27 cellular contexts compared by ENCODE assay signal in genomic region chr14:35553808-35554207, GRCh38. TPM values are rescaled to one million over a fixed set of nuclear protein-coding genes. Genes with fewer than 3 reads are reported as not detected.
DNase-seq lines count a peak whose midpoint lies in the region; ATAC-seq, FAIRE-seq and TF ChIP-seq lines count a peak whose summit lies in the region.
"Had no signal": no experiment of that assay in that cellular context is flagged by ENCODE, and none has a peak within 500 bp of the region (broad histone marks: within the 10 kb centered on the region; RNA-seq: fewer than 3 reads in every experiment).

No MANE protein-coding gene starts in this region.

- no peaks in the 10 kb centered on the region for H3K9me3 Mint-ChIP-seq in astrocyte (ENCODE audit: unreplicated experiment)
- H3K9me3 Mint-ChIP-seq: activated naive CD8-positive, alpha-beta T cell treated with anti-CD3 and anti-CD28 coated beads, Interleukin-2, amount 50 U/mL, for 24 hours; neural crest cell; stimulated activated naive B cell treated with anti-CD40 and anti-IgM and Interleukin-4, amounts not matched to agents 10 μg/mL and 1 μg/mL and 100 μg/mL, for 72 hours had no signal

- no peak overlapping the region for H3K4me3 ChIP-seq in AG10803 (ENCODE audit: low read length)
- no peak overlapping the region for H3K4me3 ChIP-seq in astrocyte (ENCODE audit: insufficient read depth, low read depth, low read length)
- no peak overlapping the region for H3K4me3 ChIP-seq in left lung
- no peak overlapping the region for H3K4me3 ChIP-seq in colonic mucosa
- H3K4me3 ChIP-seq: left ventricle myocardium inferior, PC-9, prostate gland had no signal

- peak overlapping the region; percentile 56 for H3K4me2 ChIP-seq in astrocyte (ENCODE audit: low read length)
- H3K4me2 ChIP-seq: PC-9 had no signal

- no peak overlapping the region for H3K4me3 Mint-ChIP-seq in astrocyte (ENCODE audit: unreplicated experiment)
- H3K4me3 Mint-ChIP-seq: activated naive CD8-positive, alpha-beta T cell treated with anti-CD3 and anti-CD28 coated beads, Interleukin-2, amount 50 U/mL, for 24 hours; neural crest cell; stimulated activated naive B cell treated with anti-CD40 and anti-IgM and Interleukin-4, amounts not matched to agents 10 μg/mL and 1 μg/mL and 100 μg/mL, for 72 hours; T-helper 17 cell had no signal

- no peaks in the 10 kb centered on the region for H4K20me1 ChIP-seq in astrocyte (ENCODE audit: insufficient read depth, low read length)

- H3K27ac ChIP-seq in astrocyte (ENCODE audit: low read depth, low read length) (no peak overlapping the region), left lung (no peak overlapping the region), colonic mucosa (no peak overlapping the region)
- H3K27ac ChIP-seq: left ventricle myocardium inferior, PC-9, prostate gland, VCaP had no signal

- H3K9ac ChIP-seq in astrocyte (ENCODE audit: low read length) (no peak overlapping the region), colonic mucosa (ENCODE audit: low read depth in 2 of 2, low read length in 2 of 2) (no peak overlapping the region)

- H3K27me3 Mint-ChIP-seq in astrocyte (ENCODE audit: low read depth, unreplicated experiment) = no peaks in the 10 kb centered on the region
- H3K27me3 Mint-ChIP-seq: activated naive CD8-positive, alpha-beta T cell treated with anti-CD3 and anti-CD28 coated beads, Interleukin-2, amount 50 U/mL, for 24 hours; stimulated activated naive B cell treated with anti-CD40 and anti-IgM and Interleukin-4, amounts not matched to agents 10 μg/mL and 1 μg/mL and 100 μg/mL, for 72 hours; T-helper 17 cell had no signal

- FAIRE-seq in astrocyte (lab: Jason Lieb, UNC) = peak; percentile 64
- FAIRE-seq: H1 had no signal

- no peaks in the 10 kb centered on the region for H3K79me2 ChIP-seq in astrocyte (ENCODE audit: insufficient read depth, low read length)

- peak; percentile 44 for ATAC-seq in left lung
- ATAC-seq: activated naive CD8-positive, alpha-beta T cell treated with anti-CD3 and anti-CD28 coated beads, Interleukin-2, amount 50 U/mL, for 24 hours; esophagus mucosa; stimulated activated naive B cell treated with anti-CD40 and anti-IgM and Interleukin-4, amounts not matched to agents 10 μg/mL and 1 μg/mL and 100 μg/mL, for 72 hours; T-helper 17 cell had no signal

- H2AFZ ChIP-seq in astrocyte (ENCODE audit: low read depth, low read length) = no peak overlapping the region
- H2AFZ ChIP-seq: PC-9 had no signal

- H3K27me3 ChIP-seq in astrocyte (ENCODE audit: insufficient read depth, low read length) = no peaks in the 10 kb centered on the region
- no peaks in the 10 kb centered on the region for H3K27me3 ChIP-seq in left lung
- H3K27me3 ChIP-seq in colonic mucosa = no peaks in the 10 kb centered on the region

- peaks cover 9% of the 10 kb centered on the region for H3K4me1 Mint-ChIP-seq in astrocyte (ENCODE audit: low read depth, unreplicated experiment)
- H3K4me1 Mint-ChIP-seq: activated naive CD8-positive, alpha-beta T cell treated with anti-CD3 and anti-CD28 coated beads, Interleukin-2, amount 50 U/mL, for 24 hours; stimulated activated naive B cell treated with anti-CD40 and anti-IgM and Interleukin-4, amounts not matched to agents 10 μg/mL and 1 μg/mL and 100 μg/mL, for 72 hours; T-helper 17 cell had no signal

- intact Hi-C loops in left lung (cut with DNase I) (no loop called here), colonic mucosa (cut with DNase I) (no loop called here)

- H3K36me3 ChIP-seq in astrocyte (ENCODE audit: insufficient read depth, low read length) (no peaks in the 10 kb centered on the region), left lung (no peaks in the 10 kb centered on the region), colonic mucosa (no peaks in the 10 kb centered on the region)
- H3K36me3 ChIP-seq: prostate gland had no signal

- H3K36me3 Mint-ChIP-seq in astrocyte (ENCODE audit: low read depth, unreplicated experiment) = no peaks in the 10 kb centered on the region

- peak; percentile 25 for DNase-seq in AG10803 (ENCODE audit: low read depth)
- DNase-seq in HS-5 (ENCODE audit: low read depth) = peak; percentile 45
- DNase-seq in astrocyte (ENCODE audit: low read depth) = peak; percentile 69
- DNase-seq in left lung = no peak
- no peak for DNase-seq in OCI-M2 (lab: John Stamatoyannopoulos, UW; ENCODE audit: unreplicated experiment)
- DNase-seq in NCI-H510A treated with DMSO at 0.1 percent for 48 hours (lab: John Stamatoyannopoulos, UW) = no peak
- no peak for DNase-seq in colonic mucosa
- DNase-seq in NCI-H524 (lab: John Stamatoyannopoulos, UW) = no peak
- DNase-seq: activated effector memory CD4-positive, alpha-beta T cell treated with Interleukin-2 at 50 U/mL for 16 hours; activated naive CD8-positive, alpha-beta T cell treated with anti-CD3 and anti-CD28 coated beads, Interleukin-2, amount 50 U/mL, for 24 hours; AML-193; cerebellar nuclear complex; DMS79; effector CD8-positive, alpha-beta T cell; left ventricle myocardium inferior; NCI-H1436; NCI-H82; PC-9; stimulated activated CD4-positive, alpha-beta T cell treated with anti-CD3 and anti-CD28 coated beads, Interleukin-1b, Interleukin-23, amount 100 ng/mL, for 48 hours; stimulated activated naive B cell treated with anti-CD40 and anti-IgM and Interleukin-4, amounts not matched to agents 10 μg/mL and 1 μg/mL and 100 μg/mL, for 72 hours; T-helper 17 cell had no signal

- no peaks in the 10 kb centered on the region for H3K9me3 ChIP-seq in astrocyte (ENCODE audit: insufficient read depth, low read depth, low read length)
- H3K9me3 ChIP-seq in left lung = no peaks in the 10 kb centered on the region
- H3K9me3 ChIP-seq in colonic mucosa = no peaks in the 10 kb centered on the region
- H3K9me3 ChIP-seq: left ventricle myocardium inferior, prostate gland had no signal

- no peak overlapping the region for H3K27ac Mint-ChIP-seq in astrocyte (ENCODE audit: unreplicated experiment)
- H3K27ac Mint-ChIP-seq: activated naive CD8-positive, alpha-beta T cell treated with anti-CD3 and anti-CD28 coated beads, Interleukin-2, amount 50 U/mL, for 24 hours; stimulated activated naive B cell treated with anti-CD40 and anti-IgM and Interleukin-4, amounts not matched to agents 10 μg/mL and 1 μg/mL and 100 μg/mL, for 72 hours; T-helper 17 cell had no signal

- TF ChIP-seq CTCF in AG10803 (conservative IDR thresholded peaks at IDR 0.05; ENCODE audit: low read length) (no peak), astrocyte (IDR thresholded peaks at IDR 0.05; ENCODE audit: insufficient read depth, low read depth, low read length) (no peak), left lung (IDR thresholded peaks at IDR 0.05) (no peak), colonic mucosa (IDR thresholded peaks at IDR 0.05) (no peak)

- H3K4me1 ChIP-seq in astrocyte (ENCODE audit: insufficient read depth, low read length) = no peaks in the 10 kb centered on the region
- no peaks in the 10 kb centered on the region for H3K4me1 ChIP-seq in left lung
- no peaks in the 10 kb centered on the region for H3K4me1 ChIP-seq in colonic mucosa
- H3K4me1 ChIP-seq: prostate gland had no signal

RNA-seq across cellular contexts. Expression of gene INSM2, which starts 19.8 kb away (rescaled TPM):
- total RNA-seq in astrocyte (not detected in 2 replicates), left lung (not detected), colonic mucosa (not detected)
- total RNA-seq: esophagus mucosa, H1, left ventricle myocardium inferior, mononuclear cell, PC-9, T-helper 17 cell had no signal

Comparison
In these comparisons a context has a peak if more than half of its experiments do, and no peak if none do; other contexts are left out.
1. DNase-seq: peak in AG10803 (single experiment), HS-5 (single experiment) and astrocyte (single experiment); none in left lung (0 of 2), OCI-M2 (single experiment), NCI-H510A treated with DMSO at 0.1 percent for 48 hours (single experiment), colonic mucosa (single experiment) and NCI-H524 (0 of 2).